ENCODE assay signal across 18 cellular contexts in the genomic region with DNA sequence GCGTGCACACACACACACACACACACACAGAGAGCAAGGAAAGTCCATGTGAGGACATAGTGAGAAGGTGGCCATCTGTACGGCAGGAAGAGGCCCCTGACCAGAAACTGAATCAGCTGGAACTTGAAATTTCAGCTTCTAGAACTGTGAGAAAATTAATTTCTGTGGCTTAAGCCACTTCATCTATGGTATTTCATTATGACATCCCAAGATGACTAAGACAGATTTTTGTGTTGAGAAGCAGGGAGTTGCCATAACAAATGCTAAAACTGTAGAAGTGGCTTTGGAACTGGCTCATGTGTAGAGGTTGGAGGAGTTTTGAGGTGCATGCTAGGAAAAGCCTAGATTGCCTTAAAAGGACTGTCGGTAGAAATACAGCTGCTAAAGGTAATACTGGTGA.
DNase-seq lines count a peak whose midpoint lies in the region; ATAC-seq and TF ChIP-seq lines count a peak whose summit lies in the region.
"Had no signal": no experiment of that assay in that cellular context is flagged by ENCODE, and none has a peak within 500 bp of the region (broad histone marks: within the 10 kb centered on the region; RNA-seq: fewer than 3 reads in every experiment).

No MANE protein-coding gene starts in this region.

- no peaks in the 10 kb centered on the region for H3K79me2 ChIP-seq in mammary epithelial cell (ENCODE audit: insufficient read depth, low read length)

- H3K36me3 ChIP-seq in mammary epithelial cell (ENCODE audit: insufficient read depth, low read length): no peaks in the 10 kb centered on the region

- CTCF ChIA-PET in mammary epithelial cell (lab: Charles Lee; ENCODE audit: low non-redundant PET) (no interaction called here), MCF 10A (lab: Yijun Ruan, JAX) (interaction anchor here (0.6 to 1.2 kb wide), 2 partner anchors 192 to 442 kb away, joined by 3 read pairs; no protein-coding TSS in a partner anchor), RWPE1 (lab: Yijun Ruan, JAX) (no interaction called here)

- POLR2A ChIA-PET in MCF 10A (lab: Yijun Ruan, JAX): no interaction called here
- POLR2A ChIA-PET in RWPE1 (lab: Yijun Ruan, JAX; ENCODE audit: low non-redundant PET): no interaction called here

- H3K27me3 Mint-ChIP-seq in MCF 10A (ENCODE audit: insufficient read depth, unreplicated experiment): peaks cover 16% of the 10 kb centered on the region

- no TSS peak for BruUV-seq in mammary epithelial cell (replicated peaks; lab: Mats Ljungman, UMichigan)
- no TSS peak for BruUV-seq in MCF 10A (replicated peaks; lab: Mats Ljungman, UMichigan)

- in situ Hi-C loops in mammary epithelial cell (cut with MboI; ENCODE audit: low sequenced_read_pairs in 2 of 2): loop anchor here (5.0 to 10.0 kb wide), 2 partner anchors 62 to 190 kb away; a partner anchor contains a TSS

- TF ChIP-seq CTCF in mammary epithelial cell (conservative IDR thresholded peaks at IDR 0.05 in 1 of 2, IDR thresholded peaks at IDR 0.05 in 1 of 2; ENCODE audit: extremely low read depth in 1 of 2, insufficient read depth in 1 of 2, low read depth in 1 of 2, low read length in 2 of 2) (no peak), MCF 10A (IDR thresholded peaks at IDR 0.05; ENCODE audit: unreplicated experiment) (no peak), cardiac fibroblast (IDR thresholded peaks at IDR 0.05; ENCODE audit: low read depth, low read length) (no peak), fibroblast of the aortic adventitia (IDR thresholded peaks at IDR 0.05; ENCODE audit: insufficient read depth, low read length) (no peak), RWPE1 (conservative IDR thresholded peaks at IDR 0.05; ENCODE audit: low read depth) (no peak)

- ATAC-seq in sciatic nerve: no peak
- ATAC-seq: PC-3, Right ventricle myocardium inferior had no signal

- no peak overlapping the region for H3K4me3 Mint-ChIP-seq in MCF 10A (ENCODE audit: unreplicated experiment)

- no peak overlapping the region for H3K4me3 ChIP-seq in mammary epithelial cell (replicated peaks in 1 of 3; ENCODE audit: insufficient read depth in 1 of 3, low read depth in 2 of 3, low read length in 3 of 3)
- no peak overlapping the region for H3K4me3 ChIP-seq in cardiac fibroblast (replicated peaks in 1 of 2; ENCODE audit: low read depth in 2 of 2, low read length in 2 of 2)
- no peak overlapping the region for H3K4me3 ChIP-seq in fibroblast of the aortic adventitia (ENCODE audit: low read depth, low read length)
- H3K4me3 ChIP-seq: SK-N-MC had no signal

- H3K9ac ChIP-seq in mammary epithelial cell (ENCODE audit: insufficient read depth, low read length): no peak overlapping the region

- H3K4me2 ChIP-seq in mammary epithelial cell (ENCODE audit: insufficient read depth, low read depth, low read length): no peak overlapping the region

- DNase-seq in mammary epithelial cell: peak; percentile 44
- no peak for DNase-seq in MCF 10A (ENCODE audit: unreplicated experiment)
- peak; percentile 58 to 69 for DNase-seq in cardiac fibroblast (ENCODE audit: low read depth in 2 of 2)
- peak; percentile 54 for DNase-seq in fibroblast of the aortic adventitia (ENCODE audit: low read depth)
- no peak for DNase-seq in sciatic nerve (ENCODE audit: low spot score)
- DNase-seq in effector CD8-positive, alpha-beta T cell (lab: John Stamatoyannopoulos, UW): no peak
- DNase-seq in RWPE1 (ENCODE audit: low spot score): no peak
- no peak for DNase-seq in A172 (ENCODE audit: low spot score)
- DNase-seq: 8988T; COR-L47; DMS153; NCI-H1436 treated with DMSO at 0.1 percent for 48 hours; NCI-H69; NK-92 treated with Interleukin-12 subunit alpha and Interleukin-12 subunit beta, amount 100 ng/mL, for 24 hours; PC-3 had no signal

- H3K9me3 Mint-ChIP-seq in MCF 10A (ENCODE audit: unreplicated experiment): peaks cover 12% of the 10 kb centered on the region

- no peak overlapping the region for H2AFZ ChIP-seq in mammary epithelial cell (ENCODE audit: low read depth, low read length)

- no peaks in the 10 kb centered on the region for H3K9me3 ChIP-seq in mammary epithelial cell (replicated peaks; ENCODE audit: insufficient read depth, low read length)

- intact Hi-C loops in mammary epithelial cell (cut with micrococcal nuclease) (loop anchor here (10.0 kb wide), 3 partner anchors 472 to 972 kb away; no protein-coding TSS in a partner anchor), MCF 10A (cut with micrococcal nuclease) (loop anchor here (10.0 kb wide), 1 partner anchor 302 kb away; no protein-coding TSS in a partner anchor), sciatic nerve (cut with DNase I) (no loop called here)

- H3K27me3 ChIP-seq in mammary epithelial cell (ENCODE audit: insufficient read depth, low read length): no peaks in the 10 kb centered on the region

- H3K4me1 ChIP-seq in mammary epithelial cell (ENCODE audit: insufficient read depth, low read length): no peaks in the 10 kb centered on the region

- H3K27ac ChIP-seq in mammary epithelial cell (ENCODE audit: insufficient read depth, low read depth, low read length) (no peak overlapping the region), RWPE1 (no peak overlapping the region)
- H3K27ac ChIP-seq: C4-2B, SK-N-MC had no signal

- H3K27ac Mint-ChIP-seq in MCF 10A (ENCODE audit: low read depth, unreplicated experiment): no peak overlapping the region

- H4K20me1 ChIP-seq in mammary epithelial cell (ENCODE audit: insufficient read depth, low read length): no peaks in the 10 kb centered on the region

- no peaks in the 10 kb centered on the region for H3K36me3 Mint-ChIP-seq in MCF 10A (ENCODE audit: insufficient read depth, unreplicated experiment)

- 56% methylated on average over 3 of the region's 3 CpGs for WGBS in mammary epithelial cell (ENCODE audit: low coverage, missing lambda C conversion rate)

- H3K4me1 Mint-ChIP-seq in MCF 10A (ENCODE audit: insufficient read depth, unreplicated experiment): peaks cover 5% of the 10 kb centered on the region

- dilution Hi-C loops in mammary epithelial cell (cut with HindIII; ENCODE audit: low sequenced_read_pairs): no loop called here

Comparison
In these comparisons a context has a peak if more than half of its experiments do, and no peak if none do; other contexts are left out.
1. DNase-seq: peak in mammary epithelial cell (single experiment), cardiac fibroblast (2 of 2) and fibroblast of the aortic adventitia (single experiment); none in MCF 10A (single experiment), sciatic nerve (single experiment), effector CD8-positive, alpha-beta T cell (single experiment), RWPE1 (single experiment) and A172 (single experiment).